29 cellular contexts compared by ENCODE assay signal in the genomic region with DNA sequence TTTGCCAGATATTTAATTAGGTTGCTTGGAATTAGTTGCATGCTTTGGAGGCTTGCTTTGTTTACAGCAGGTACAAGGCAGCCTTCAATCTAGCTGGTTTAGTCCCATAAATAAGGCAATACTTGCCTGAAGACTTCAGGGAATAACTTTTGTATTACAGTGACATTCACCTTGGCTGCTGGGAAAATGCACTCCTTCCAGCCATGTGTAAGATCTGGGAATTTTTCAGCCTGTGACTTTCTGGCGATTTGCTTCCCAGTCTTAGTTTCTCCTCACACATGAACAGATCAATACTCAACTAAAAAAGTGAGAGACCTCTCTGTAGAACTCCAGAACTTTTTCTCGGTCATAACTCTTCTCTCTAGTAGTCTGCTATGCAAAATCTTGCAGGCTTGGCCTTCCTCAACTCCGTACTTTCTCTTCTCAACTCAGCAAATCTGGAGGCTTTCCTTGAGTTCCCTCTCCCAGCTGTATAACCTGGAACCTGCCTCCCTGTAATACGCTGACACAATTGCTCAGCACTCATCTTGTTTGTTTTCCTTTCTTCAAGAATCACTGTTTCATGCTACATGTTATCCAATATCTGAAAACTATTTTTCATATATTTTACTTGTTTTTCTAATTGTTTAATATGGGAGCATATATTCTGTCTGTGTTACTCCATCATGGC.
"Had no signal": no experiment of that assay in that cellular context is flagged by ENCODE, and none has a peak within 500 bp of the region (broad histone marks: within the 10 kb centered on the region; RNA-seq: fewer than 3 reads in every experiment).

No MANE protein-coding gene starts in this region.

- ATAC-seq: naive thymus-derived CD4-positive, alpha-beta T cell; natural killer cell; psoas muscle; right cardiac atrium; right lobe of liver; stimulated activated effector memory CD8-positive, alpha-beta T cell treated with anti-CD3 and anti-CD28 coated beads, Interleukin-12 subunit alpha, Interleukin-12 subunit beta, amount 100 ng/mL, for 72 hours; stimulated activated naive B cell treated with anti-CD40 and anti-IgM and Interleukin-4, amounts not matched to agents 10 μg/mL and 1 μg/mL and 100 μg/mL, for 72 hours had no signal

- H3K9me3 Mint-ChIP-seq: natural killer cell; stimulated activated effector memory CD8-positive, alpha-beta T cell treated with anti-CD3 and anti-CD28 coated beads, Interleukin-12 subunit alpha, Interleukin-12 subunit beta, amount 100 ng/mL, for 72 hours had no signal

- H2AFZ ChIP-seq: parathyroid adenoma had no signal

- H3K4me3 ChIP-seq: psoas muscle, right lobe of liver, sigmoid colon, stomach, thoracic aorta, thyroid gland, tibial nerve, upper lobe of left lung, vagina had no signal

- H3K9ac ChIP-seq: parathyroid adenoma had no signal

- DNase-seq: naive thymus-derived CD4-positive, alpha-beta T cell; natural killer cell; nucleus accumbens; posterior cingulate gyrus; psoas muscle; right cardiac atrium; right lobe of liver; sigmoid colon; small intestine; stimulated activated CD4-positive, alpha-beta T cell treated with anti-CD3 and anti-CD28 coated beads, Interleukin-15, amount 100 ng/mL, for 24 hours; stimulated activated CD4-positive, alpha-beta T cell treated with anti-CD3 and anti-CD28 coated beads, Interleukin-2, amount 100 ng/mL, for 24 hours; stimulated activated CD4-positive, alpha-beta T cell treated with anti-CD3 and anti-CD28 coated beads, Interleukin-2, amount 100 ng/mL, for 48 hours; stimulated activated CD4-positive, alpha-beta T cell treated with anti-CD3 and anti-CD28 coated beads, Interleukin-4, amount 100 ng/mL, for 24 hours; stimulated activated naive B cell treated with anti-CD40 and anti-IgM and Interleukin-4, amounts not matched to agents 10 μg/mL and 1 μg/mL and 100 μg/mL, for 72 hours; stimulated activated naive CD4-positive, alpha-beta T cell treated with Interleukin-2 at 50 U/mL for 16 hours; stomach; thyroid gland; trophoblast cell; upper lobe of left lung had no signal

- H3K27me3 ChIP-seq: neutrophil, right lobe of liver, stomach, thyroid gland, tibial nerve, upper lobe of left lung, vagina had no signal

- H3K4me1 ChIP-seq: parathyroid adenoma, psoas muscle, right lobe of liver, sigmoid colon, stomach, thyroid gland, tibial nerve, upper lobe of left lung, vagina had no signal

- H3K4me1 Mint-ChIP-seq: natural killer cell; nephron; stimulated activated effector memory CD8-positive, alpha-beta T cell treated with anti-CD3 and anti-CD28 coated beads, Interleukin-12 subunit alpha, Interleukin-12 subunit beta, amount 100 ng/mL, for 72 hours; stimulated activated naive B cell treated with anti-CD40 and anti-IgM and Interleukin-4, amounts not matched to agents 10 μg/mL and 1 μg/mL and 100 μg/mL, for 72 hours had no signal

- H3K36me3 ChIP-seq: neutrophil, right lobe of liver, sigmoid colon, stomach, thoracic aorta, thyroid gland, tibial nerve, upper lobe of left lung, vagina had no signal

- H3K27me3 Mint-ChIP-seq: progenitor cell of endocrine pancreas; stimulated activated naive B cell treated with anti-CD40 and anti-IgM and Interleukin-4, amounts not matched to agents 10 μg/mL and 1 μg/mL and 100 μg/mL, for 72 hours had no signal

- H3K9me3 ChIP-seq: neutrophil, psoas muscle, right lobe of liver, sigmoid colon, stomach, thoracic aorta, thyroid gland, tibial nerve, upper lobe of left lung, vagina had no signal

- H3K79me2 ChIP-seq: parathyroid adenoma had no signal

- H3K36me3 Mint-ChIP-seq: naive thymus-derived CD4-positive, alpha-beta T cell; natural killer cell; stimulated activated effector memory CD8-positive, alpha-beta T cell treated with anti-CD3 and anti-CD28 coated beads, Interleukin-12 subunit alpha, Interleukin-12 subunit beta, amount 100 ng/mL, for 72 hours; stimulated activated naive B cell treated with anti-CD40 and anti-IgM and Interleukin-4, amounts not matched to agents 10 μg/mL and 1 μg/mL and 100 μg/mL, for 72 hours had no signal

- H3K27ac ChIP-seq: neutrophil, parathyroid adenoma, psoas muscle, right lobe of liver, sigmoid colon, stomach, thoracic aorta, thyroid gland, tibial nerve, upper lobe of left lung, vagina had no signal

- FAIRE-seq: small intestine, urothelium cell line had no signal

- H3K27ac Mint-ChIP-seq: naive thymus-derived CD4-positive, alpha-beta T cell; natural killer cell; nephron; progenitor cell of endocrine pancreas; stimulated activated effector memory CD8-positive, alpha-beta T cell treated with anti-CD3 and anti-CD28 coated beads, Interleukin-12 subunit alpha, Interleukin-12 subunit beta, amount 100 ng/mL, for 72 hours; stimulated activated naive B cell treated with anti-CD40 and anti-IgM and Interleukin-4, amounts not matched to agents 10 μg/mL and 1 μg/mL and 100 μg/mL, for 72 hours; stimulated activated naive CD8-positive, alpha-beta T cell treated with anti-CD3 and anti-CD28 coated beads, Interleukin-15, Interleukin-2, amounts not matched to agents 100 ng/mL and 50 ng/mL, for 24 hours had no signal

- H3K4me3 Mint-ChIP-seq: naive thymus-derived CD4-positive, alpha-beta T cell; natural killer cell; nephron; stimulated activated effector memory CD8-positive, alpha-beta T cell treated with anti-CD3 and anti-CD28 coated beads, Interleukin-12 subunit alpha, Interleukin-12 subunit beta, amount 100 ng/mL, for 72 hours; stimulated activated naive B cell treated with anti-CD40 and anti-IgM and Interleukin-4, amounts not matched to agents 10 μg/mL and 1 μg/mL and 100 μg/mL, for 72 hours; stimulated activated naive CD8-positive, alpha-beta T cell treated with anti-CD3 and anti-CD28 coated beads, Interleukin-15, Interleukin-2, amounts not matched to agents 100 ng/mL and 50 ng/mL, for 24 hours had no signal
